22 cellular contexts compared by ENCODE assay signal in the genomic region with DNA sequence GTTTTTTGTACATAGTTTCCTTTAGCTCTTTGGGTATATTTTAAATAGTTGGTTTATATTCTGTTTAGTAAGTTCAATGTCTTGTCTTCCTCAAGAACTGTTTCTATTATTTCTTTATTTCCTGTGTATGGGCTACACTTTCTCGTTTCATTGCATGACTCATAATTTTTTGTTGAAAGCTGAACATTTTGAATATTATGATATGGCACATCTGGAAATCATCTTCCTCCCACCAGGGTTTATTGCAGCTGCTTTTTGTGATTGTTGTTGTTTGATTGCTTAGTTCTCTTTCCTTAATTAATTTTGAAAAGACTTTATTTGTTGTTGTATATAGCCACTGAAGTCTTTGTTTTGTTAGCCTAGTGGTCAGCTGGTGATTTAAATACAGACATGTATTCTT.
"Had no signal": no experiment of that assay in that cellular context is flagged by ENCODE, and none has a peak within 500 bp of the region (broad histone marks: within the 10 kb centered on the region; RNA-seq: fewer than 3 reads in every experiment).

No MANE protein-coding gene starts in this region.

- ATAC-seq: activated CD8-positive, alpha-beta T cell treated with anti-CD3 and anti-CD28 coated beads for 36 hours; activated T-helper 17 cell treated with anti-CD3 and anti-CD28 coated beads, Interleukin-2, amount 50 U/mL, for 72 hours; left lung had no signal

- H3K27me3 ChIP-seq: brain microvascular endothelial cell, left lung, thyroid gland had no signal

- H3K4me1 Mint-ChIP-seq: activated T-helper 17 cell treated with anti-CD3 and anti-CD28 coated beads, Interleukin-2, amount 50 U/mL, for 72 hours had no signal

- FAIRE-seq: frontal cortex, kidney, urothelium cell line had no signal

- H3K27ac ChIP-seq: esophagus muscularis mucosa, left lung had no signal

- H3K27ac Mint-ChIP-seq: activated B cell treated with CpG ODN at 0.5 μM for 24 hours; activated CD4-positive, alpha-beta T cell treated with anti-CD3 and anti-CD28 coated beads, Interleukin-2, amount 10 ng/mL, durations not matched to agents 24 days and 14 days; activated CD8-positive, alpha-beta T cell treated with anti-CD3 and anti-CD28 coated beads for 36 hours; activated T-helper 17 cell treated with anti-CD3 and anti-CD28 coated beads, Interleukin-2, amount 50 U/mL, for 72 hours; nephron progenitor cell had no signal

- H3K4me3 ChIP-seq: esophagus muscularis mucosa, left lung, thyroid gland had no signal

- DNase-seq: activated B cell treated with CpG ODN at 0.5 μM for 24 hours; activated CD4-positive, alpha-beta T cell treated with anti-CD3 and anti-CD28 coated beads, Interleukin-2, amount 10 ng/mL, durations not matched to agents 24 days and 14 days; activated CD8-positive, alpha-beta T cell treated with anti-CD3 and anti-CD28 coated beads for 36 hours; activated naive CD4-positive, alpha-beta T cell treated with Interleukin-2 at 50 U/mL for 16 hours; activated T-cell treated with anti-CD3 and anti-CD28 coated beads, Interleukin-2, amount 50 U/mL, for 1 hour; aorta; brain microvascular endothelial cell; cortex of kidney; kidney; left lung; nephron progenitor cell; nucleus accumbens; retina; stimulated activated CD4-positive, alpha-beta T cell treated with anti-CD3 and anti-CD28 coated beads, Interleukin-12 subunit alpha, Interleukin-12 subunit beta, amount 100 ng/mL, for 4 hours; stimulated activated CD4-positive, alpha-beta T cell treated with anti-CD3 and anti-CD28 coated beads, Interleukin-1b, Interleukin-23, amount 100 ng/mL, for 48 hours; stimulated activated CD8-positive, alpha-beta memory T cell treated with anti-CD3 and anti-CD28 coated beads, Interleukin-4, amount 100 ng/mL, for 48 hours; stimulated activated naive CD4-positive, alpha-beta T cell; thyroid gland had no signal

- H3K9me3 ChIP-seq: thyroid gland had no signal

- H3K4me3 Mint-ChIP-seq: activated B cell treated with CpG ODN at 0.5 μM for 24 hours; activated CD4-positive, alpha-beta T cell treated with anti-CD3 and anti-CD28 coated beads, Interleukin-2, amount 10 ng/mL, durations not matched to agents 24 days and 14 days; activated CD8-positive, alpha-beta T cell treated with anti-CD3 and anti-CD28 coated beads for 36 hours; activated T-helper 17 cell treated with anti-CD3 and anti-CD28 coated beads, Interleukin-2, amount 50 U/mL, for 72 hours; nephron progenitor cell had no signal

- H3K36me3 ChIP-seq: brain microvascular endothelial cell, esophagus muscularis mucosa, left lung, thyroid gland had no signal

- H3K4me1 ChIP-seq: esophagus muscularis mucosa had no signal
